ENCODE assay signal across 18 cellular contexts in the genomic region with DNA sequence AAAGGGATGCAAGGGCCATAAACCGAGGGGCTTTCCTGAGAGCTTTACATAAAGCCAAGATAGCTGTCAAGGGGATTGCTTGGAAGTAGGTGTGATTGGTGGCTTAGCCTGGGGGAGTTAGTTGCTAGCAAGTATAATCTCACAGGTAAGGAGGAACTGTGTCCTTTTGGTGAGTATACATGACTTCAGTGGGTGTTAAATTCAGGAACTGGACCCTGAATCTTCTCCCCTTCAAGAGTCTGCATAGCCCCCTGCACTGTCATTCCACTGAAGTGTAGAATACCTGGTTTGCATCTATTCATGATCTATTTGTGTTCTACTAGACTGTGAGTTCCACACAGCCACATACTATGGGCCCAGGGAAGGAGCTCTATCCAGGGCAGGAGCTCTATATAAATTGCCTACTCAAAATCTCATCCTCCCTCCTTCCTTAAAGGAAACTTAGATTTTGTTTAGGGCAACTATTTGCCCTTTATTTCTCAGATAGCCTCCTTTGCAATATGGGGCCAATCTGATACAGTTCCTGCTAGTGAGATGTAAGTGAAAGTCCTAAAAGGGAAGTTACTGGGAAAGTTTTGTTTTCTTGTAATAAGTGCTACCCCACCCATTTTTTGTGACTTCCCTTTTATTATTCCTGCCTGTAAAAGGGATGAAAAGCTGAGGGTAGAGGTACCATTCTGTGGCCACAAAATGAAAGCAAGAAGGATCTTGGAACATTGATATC.
"Had no signal": no experiment of that assay in that cellular context is flagged by ENCODE, and none has a peak within 500 bp of the region (broad histone marks: within the 10 kb centered on the region; RNA-seq: fewer than 3 reads in every experiment).

No MANE protein-coding gene starts in this region.

- H3K9me3 ChIP-seq: left ventricle myocardium inferior, tibial artery, vagina had no signal

- H3K36me3 ChIP-seq: left ventricle myocardium inferior, tibial artery, vagina had no signal

- H3K4me1 ChIP-seq: foreskin keratinocyte, left ventricle myocardium inferior, tibial artery, vagina had no signal

- H3K4me3 Mint-ChIP-seq: activated T-helper 17 cell treated with anti-CD3 and anti-CD28 coated beads, Interleukin-2, amount 50 U/mL, for 72 hours; nephron had no signal

- H3K4me1 Mint-ChIP-seq: activated T-helper 17 cell treated with anti-CD3 and anti-CD28 coated beads, Interleukin-2, amount 50 U/mL, for 72 hours; nephron had no signal

- H3K27ac ChIP-seq: foreskin keratinocyte, left ventricle myocardium inferior, tibial artery, vagina had no signal

- DNase-seq: activated CD4-positive, alpha-beta T cell treated with anti-CD3 and anti-CD28 coated beads, Interleukin-2, amount 50 U/mL, for 4 hours; activated CD4-positive, CD25-positive, alpha-beta regulatory T cell treated with anti-CD3 and anti-CD28 coated beads, Interleukin-2, amount 50 U/mL, for 72 hours; activated naive CD4-positive, alpha-beta T cell treated with Interleukin-2 at 50 U/mL for 16 hours; aorta; cerebellar nuclear complex; effector memory CD4-positive, alpha-beta T cell; foreskin keratinocyte; glutamatergic neuron; left ventricle myocardium inferior; mesenchymal stem cell; nucleus accumbens; posterior cingulate gyrus; stimulated activated CD4-positive, alpha-beta T cell treated with anti-CD3 and anti-CD28 coated beads, Interleukin-2, amount 100 ng/mL, for 48 hours; stimulated activated naive CD4-positive, alpha-beta T cell; tibial artery had no signal

- H3K9me3 Mint-ChIP-seq: nephron had no signal

- H3K27me3 ChIP-seq: tibial artery, vagina had no signal

- H3K4me3 ChIP-seq: left ventricle myocardium inferior, tibial artery, vagina had no signal

- ATAC-seq: activated T-helper 17 cell treated with anti-CD3 and anti-CD28 coated beads, Interleukin-2, amount 50 U/mL, for 72 hours; foreskin keratinocyte had no signal

- H3K27me3 Mint-ChIP-seq: activated T-helper 17 cell treated with anti-CD3 and anti-CD28 coated beads, Interleukin-2, amount 50 U/mL, for 72 hours had no signal

- H3K27ac Mint-ChIP-seq: activated T-helper 17 cell treated with anti-CD3 and anti-CD28 coated beads, Interleukin-2, amount 50 U/mL, for 72 hours; nephron had no signal
